Comparison of ENCODE assay signal across 9 cellular contexts in the genomic region with DNA sequence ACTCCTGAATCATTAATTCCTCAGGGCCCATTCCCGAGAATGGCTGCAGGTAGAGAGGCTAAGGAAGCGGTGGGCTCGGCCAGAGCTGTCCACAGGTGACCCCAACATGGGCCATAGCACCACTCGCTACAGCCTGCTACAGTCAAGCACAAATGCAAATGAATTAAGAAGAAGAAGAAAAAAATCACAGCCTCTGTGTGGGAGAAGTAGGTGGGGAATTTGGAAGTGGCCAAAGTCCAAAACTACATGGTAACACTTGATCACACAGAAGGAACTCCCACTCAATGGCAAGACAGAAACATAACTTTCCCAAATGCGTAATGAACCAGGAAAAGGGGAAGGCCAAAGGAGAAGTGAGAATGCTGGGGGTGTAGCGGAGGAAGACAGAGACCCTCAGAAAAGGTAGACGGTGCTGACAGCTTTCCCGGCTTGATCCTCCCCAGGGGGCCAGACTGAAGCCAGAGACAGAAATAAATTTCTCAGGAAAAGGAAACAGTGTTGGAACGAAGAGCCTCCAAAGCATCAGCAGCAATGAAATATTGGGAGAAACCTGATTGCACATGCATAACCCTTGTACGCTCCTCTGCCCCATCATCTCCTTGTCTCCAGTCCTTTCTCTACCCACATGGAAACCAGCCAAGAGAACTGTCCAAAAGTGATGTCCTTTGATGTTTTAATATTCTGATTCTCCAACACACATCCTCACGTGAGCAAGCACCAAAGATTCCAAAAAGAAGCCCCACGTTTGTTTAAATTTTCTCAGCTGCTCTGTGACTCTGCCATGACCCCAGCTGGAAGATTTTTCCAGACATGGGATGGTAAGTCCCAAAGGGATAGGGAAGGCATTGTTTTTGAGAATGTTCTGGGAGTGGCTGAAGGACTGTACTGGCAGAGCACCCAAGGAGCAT.
DNase-seq lines count a peak whose midpoint lies in the region; ATAC-seq lines count a peak whose summit lies in the region.
"Had no signal": no experiment of that assay in that cellular context is flagged by ENCODE, and none has a peak within 500 bp of the region (broad histone marks: within the 10 kb centered on the region; RNA-seq: fewer than 3 reads in every experiment).

No MANE protein-coding gene starts in this region.

- H3K4me1 ChIP-seq in CD4-positive, alpha-beta memory T cell (ENCODE audit: insufficient read depth, low read length), result peaks cover 37% of the 10 kb centered on the region
- H3K4me1 ChIP-seq in muscle layer of duodenum (ENCODE audit: control insufficient read depth in 1 of 2, insufficient read depth in 2 of 2, low read length in 2 of 2), result peaks cover 0 to 38% of the 10 kb centered on the region in 2 donors

- peaks cover 0 to 2% (median 0%) of the 10 kb centered on the region in 8 donors for H3K9me3 Mint-ChIP-seq in CD4-positive, alpha-beta memory T cell
- H3K9me3 Mint-ChIP-seq in activated naive CD8-positive, alpha-beta T cell treated with anti-CD3 and anti-CD28 coated beads for 36 hours, result peaks cover 4% of the 10 kb centered on the region

- no peak for DNase-seq in CD4-positive, alpha-beta memory T cell
- DNase-seq in activated naive CD8-positive, alpha-beta T cell treated with anti-CD3 and anti-CD28 coated beads for 36 hours, result no peak
- DNase-seq in NCI-H187 (lab: John Stamatoyannopoulos, UW) (no peak), SKM-1 treated with dmso at 0.1 percent for 144 hours (lab: John Stamatoyannopoulos, UW; ENCODE audit: unreplicated experiment) (no peak), cortex of kidney (lab: John Stamatoyannopoulos, UW) (no peak)
- DNase-seq: testis had no signal

- peaks cover 44 to 83% of the 10 kb centered on the region in 2 donors for H3K36me3 Mint-ChIP-seq in CD4-positive, alpha-beta memory T cell
- H3K36me3 Mint-ChIP-seq in activated naive CD8-positive, alpha-beta T cell treated with anti-CD3 and anti-CD28 coated beads for 36 hours, result peaks cover 92% of the 10 kb centered on the region

- H3K4me1 Mint-ChIP-seq in CD4-positive, alpha-beta memory T cell, result peaks cover 33 to 73% (median 48%) of the 10 kb centered on the region in 4 donors
- peaks cover 91% of the 10 kb centered on the region for H3K4me1 Mint-ChIP-seq in activated naive CD8-positive, alpha-beta T cell treated with anti-CD3 and anti-CD28 coated beads for 36 hours

- H3K9me3 ChIP-seq in CD4-positive, alpha-beta memory T cell (ENCODE audit: control insufficient read depth in 1 of 2, low read length in 2 of 2), result no peaks in the 10 kb centered on the region
- no peaks in the 10 kb centered on the region for H3K9me3 ChIP-seq in muscle layer of duodenum (ENCODE audit: control insufficient read depth in 1 of 2, low read length in 2 of 2)
- H3K9me3 ChIP-seq: testis had no signal

- peak; percentile 25 for ATAC-seq in GM21723 (IDR thresholded peaks at IDR 0.05; ENCODE audit: unreplicated experiment)
- no peak for ATAC-seq in esophagus mucosa

- no peak overlapping the region for H3K27ac ChIP-seq in CD4-positive, alpha-beta memory T cell (ENCODE audit: low read depth, low read length)
- peak overlapping the region; percentile 4 for H3K27ac ChIP-seq in muscle layer of duodenum (ENCODE audit: low read length)

- H3K27ac Mint-ChIP-seq in CD4-positive, alpha-beta memory T cell, result peak overlapping the region; percentile 41 to 88 (median 76)
- H3K27ac Mint-ChIP-seq in activated naive CD8-positive, alpha-beta T cell treated with anti-CD3 and anti-CD28 coated beads for 36 hours, result peak overlapping the region; percentile 72

- CTCF ChIA-PET in CD4-positive, alpha-beta memory T cell (lab: Charles Lee; ENCODE audit: partially characterized antibody), result no interaction called here

- POLR2A ChIA-PET in CD4-positive, alpha-beta memory T cell (lab: Charles Lee; ENCODE audit: partially characterized antibody), result no interaction called here

- H3K36me3 ChIP-seq in CD4-positive, alpha-beta memory T cell (ENCODE audit: insufficient read depth, low read length), result peaks cover 15% of the 10 kb centered on the region
- H3K36me3 ChIP-seq in muscle layer of duodenum (ENCODE audit: control insufficient read depth in 1 of 2, insufficient read depth in 2 of 2, low read length in 2 of 2), result peaks cover under 1 to 19% of the 10 kb centered on the region in 2 donors

- no peaks in the 10 kb centered on the region for H3K27me3 ChIP-seq in CD4-positive, alpha-beta memory T cell (ENCODE audit: insufficient read depth, low read length)
- H3K27me3 ChIP-seq in muscle layer of duodenum (ENCODE audit: low read depth, low read length), result no peaks in the 10 kb centered on the region
- H3K27me3 ChIP-seq: testis had no signal

- H3K4me3 Mint-ChIP-seq in CD4-positive, alpha-beta memory T cell, result no peak overlapping the region
- H3K4me3 Mint-ChIP-seq in activated naive CD8-positive, alpha-beta T cell treated with anti-CD3 and anti-CD28 coated beads for 36 hours, result no peak overlapping the region

- H3K27me3 Mint-ChIP-seq in CD4-positive, alpha-beta memory T cell, result no peaks in the 10 kb centered on the region
- H3K27me3 Mint-ChIP-seq in activated naive CD8-positive, alpha-beta T cell treated with anti-CD3 and anti-CD28 coated beads for 36 hours, result no peaks in the 10 kb centered on the region

- intact Hi-C loops in CD4-positive, alpha-beta memory T cell (cut with micrococcal nuclease), result no loop called here

- H3K4me3 ChIP-seq in CD4-positive, alpha-beta memory T cell (ENCODE audit: low read length in 2 of 2), result no peak overlapping the region
- no peak overlapping the region for H3K4me3 ChIP-seq in muscle layer of duodenum (ENCODE audit: low read depth in 1 of 2, low read length in 2 of 2)
- H3K4me3 ChIP-seq: testis had no signal
